In genomic region chr10:106819490-106819889, GRCh38 we compare ENCODE assay signal across 15 cellular contexts.
"Had no signal": no experiment of that assay in that cellular context is flagged by ENCODE, and none has a peak within 500 bp of the region (broad histone marks: within the 10 kb centered on the region; RNA-seq: fewer than 3 reads in every experiment).

No MANE protein-coding gene starts in this region.

- H3K4me1 ChIP-seq: body of pancreas, prostate gland, right lobe of liver, tibial artery, vagina had no signal

- H3K9me3 ChIP-seq: body of pancreas, heart left ventricle, prostate gland, right lobe of liver, tibial artery, vagina had no signal

- H3K36me3 ChIP-seq: heart left ventricle, prostate gland, right lobe of liver, tibial artery, vagina had no signal

- H3K27me3 ChIP-seq: body of pancreas, right lobe of liver, tibial artery, vagina had no signal

- ATAC-seq: body of pancreas; heart left ventricle; left lobe of liver; right lobe of liver; stimulated activated memory B cell treated with anti-CD40 and anti-IgM and Interleukin-4, amounts not matched to agents 10 μg/mL and 1 μg/mL and 100 μg/mL, for 72 hours had no signal

- H3K4me3 ChIP-seq: body of pancreas, coronary artery, heart left ventricle, prostate gland, right lobe of liver, tibial artery, vagina had no signal

- H3K27ac ChIP-seq: body of pancreas, coronary artery, heart left ventricle, prostate gland, right lobe of liver, tibial artery, vagina, VCaP had no signal

- DNase-seq: activated naive CD4-positive, alpha-beta T cell treated with anti-CD3 and anti-CD28 coated beads, Interleukin-2, amount 10 ng/mL, durations not matched to agents 7 days and 5 days; activated T-cell treated with anti-CD3 and anti-CD28 coated beads for 4 hours; body of pancreas; central memory CD4-positive, alpha-beta T cell; effector CD8-positive, alpha-beta T cell; heart left ventricle; islet precursor cell; right lobe of liver; tibial artery had no signal
